In genomic region chr6:137432054-137432545, GRCh38 we compare ENCODE assay signal across 15 cellular contexts.
DNase-seq lines count a peak whose midpoint lies in the region; ATAC-seq and FAIRE-seq lines count a peak whose summit lies in the region.
"Had no signal": no experiment of that assay in that cellular context is flagged by ENCODE, and none has a peak within 500 bp of the region (broad histone marks: within the 10 kb centered on the region; RNA-seq: fewer than 3 reads in every experiment).

No MANE protein-coding gene starts in this region.

- no peak overlapping the region for H3K4me3 Mint-ChIP-seq in activated T-helper 1 cell treated with anti-CD3 and anti-CD28 coated beads, Interleukin-12 subunit alpha, Interleukin-12 subunit beta, Interleukin-2, Interleukin-4 antibody, amounts not matched to agents 30 ng/mL and 10 ng/mL and 1 ng/mL, durations not matched to agents 14 hours and 24 hours and 36 hours
- H3K4me3 Mint-ChIP-seq: activated naive CD8-positive, alpha-beta T cell treated with anti-CD3 and anti-CD28 coated beads, Interleukin-2, amount 10 ng/mL, durations not matched to agents 7 days and 5 days had no signal

- no peaks in the 10 kb centered on the region for H3K36me3 Mint-ChIP-seq in activated T-helper 1 cell treated with anti-CD3 and anti-CD28 coated beads, Interleukin-12 subunit alpha, Interleukin-12 subunit beta, Interleukin-2, Interleukin-4 antibody, amounts not matched to agents 30 ng/mL and 10 ng/mL and 1 ng/mL, durations not matched to agents 14 hours and 24 hours and 36 hours (ENCODE audit: low read depth)
- H3K36me3 Mint-ChIP-seq: activated naive CD8-positive, alpha-beta T cell treated with anti-CD3 and anti-CD28 coated beads, Interleukin-2, amount 10 ng/mL, durations not matched to agents 7 days and 5 days had no signal

- intact Hi-C loops in activated T-helper 1 cell treated with anti-CD3 and anti-CD28 coated beads, Interleukin-12 subunit alpha, Interleukin-12 subunit beta, Interleukin-2, Interleukin-4 antibody, amounts not matched to agents 30 ng/mL and 10 ng/mL and 1 ng/mL, durations not matched to agents 14 hours and 24 hours and 36 hours (cut with micrococcal nuclease), result no loop called here
- intact Hi-C loops in Right ventricle myocardium inferior (cut with DNase I), result no loop called here

- no peak overlapping the region for H3K27ac Mint-ChIP-seq in activated T-helper 1 cell treated with anti-CD3 and anti-CD28 coated beads, Interleukin-12 subunit alpha, Interleukin-12 subunit beta, Interleukin-2, Interleukin-4 antibody, amounts not matched to agents 30 ng/mL and 10 ng/mL and 1 ng/mL, durations not matched to agents 14 hours and 24 hours and 36 hours
- H3K27ac Mint-ChIP-seq: activated naive CD8-positive, alpha-beta T cell treated with anti-CD3 and anti-CD28 coated beads, Interleukin-2, amount 10 ng/mL, durations not matched to agents 7 days and 5 days had no signal

- FAIRE-seq in islet of Langerhans (lab: Jason Lieb, UNC), result peak; percentile 90
- FAIRE-seq: HTR-8/SVneo, kidney, urothelium cell line had no signal

- no peaks in the 10 kb centered on the region for H3K4me1 Mint-ChIP-seq in activated T-helper 1 cell treated with anti-CD3 and anti-CD28 coated beads, Interleukin-12 subunit alpha, Interleukin-12 subunit beta, Interleukin-2, Interleukin-4 antibody, amounts not matched to agents 30 ng/mL and 10 ng/mL and 1 ng/mL, durations not matched to agents 14 hours and 24 hours and 36 hours (ENCODE audit: low read depth)

- ATAC-seq in GM18858 (IDR thresholded peaks at IDR 0.05; ENCODE audit: unreplicated experiment) (peak; percentile 48), GM21619 (IDR thresholded peaks at IDR 0.05; ENCODE audit: unreplicated experiment) (peak; percentile 59), HG03442 (IDR thresholded peaks at IDR 0.05; ENCODE audit: unreplicated experiment) (peak; percentile 73), Right ventricle myocardium inferior (no peak)

- no peaks in the 10 kb centered on the region for H3K9me3 Mint-ChIP-seq in activated T-helper 1 cell treated with anti-CD3 and anti-CD28 coated beads, Interleukin-12 subunit alpha, Interleukin-12 subunit beta, Interleukin-2, Interleukin-4 antibody, amounts not matched to agents 30 ng/mL and 10 ng/mL and 1 ng/mL, durations not matched to agents 14 hours and 24 hours and 36 hours
- H3K9me3 Mint-ChIP-seq: activated naive CD8-positive, alpha-beta T cell treated with anti-CD3 and anti-CD28 coated beads, Interleukin-2, amount 10 ng/mL, durations not matched to agents 7 days and 5 days had no signal

- no peak for DNase-seq in NCI-H2029 treated with DMSO at 0.1 percent for 48 hours (lab: John Stamatoyannopoulos, UW)
- no peak for DNase-seq in GM19238 (ENCODE audit: insufficient read length, low spot score)
- no peak for DNase-seq in activated T-helper 1 cell treated with anti-CD3 and anti-CD28 coated beads, Interleukin-12 subunit alpha, Interleukin-12 subunit beta, Interleukin-2, Interleukin-4 antibody, amounts not matched to agents 30 ng/mL and 10 ng/mL and 1 ng/mL, durations not matched to agents 14 hours and 24 hours and 36 hours (ENCODE audit: low spot score)
- DNase-seq in Right ventricle myocardium inferior (ENCODE audit: missing footprints), result no peak
- DNase-seq: activated naive CD8-positive, alpha-beta T cell treated with anti-CD3 and anti-CD28 coated beads, Interleukin-2, amount 10 ng/mL, durations not matched to agents 7 days and 5 days; cortex of kidney; H7; kidney; NCI-H187 had no signal

- H3K27me3 Mint-ChIP-seq in activated T-helper 1 cell treated with anti-CD3 and anti-CD28 coated beads, Interleukin-12 subunit alpha, Interleukin-12 subunit beta, Interleukin-2, Interleukin-4 antibody, amounts not matched to agents 30 ng/mL and 10 ng/mL and 1 ng/mL, durations not matched to agents 14 hours and 24 hours and 36 hours (ENCODE audit: insufficient read depth), result peaks cover 32% of the 10 kb centered on the region
